Comparison of ENCODE assay signal across 10 cellular contexts in genomic region chr10:34121974-34122282, GRCh38.
A peak's percentile ranks its signal among the peaks of the same experiment; 100 is the strongest.
DNase-seq lines count a peak whose midpoint lies in the region; ATAC-seq and TF ChIP-seq lines count a peak whose summit lies in the region.
"Had no signal": no experiment of that assay in that cellular context is flagged by ENCODE, and none has a peak within 500 bp of the region (broad histone marks: within the 10 kb centered on the region; RNA-seq: fewer than 3 reads in every experiment).

No MANE protein-coding gene starts in this region.

- peak overlapping the region; percentile 23 to 77 (median 40) for H3K27ac Mint-ChIP-seq in naive thymus-derived CD8-positive, alpha-beta T cell

- H3K27ac ChIP-seq in Peyer's patch = no peak overlapping the region

- H3K4me3 Mint-ChIP-seq in naive thymus-derived CD8-positive, alpha-beta T cell = peak overlapping the region in 9 of 10 donors; percentile 7 to 66 (median 44)

- intact Hi-C loops in mucosa of descending colon (cut with DNase I, micrococcal nuclease) = no loop called here

- no peaks in the 10 kb centered on the region for H3K36me3 Mint-ChIP-seq in naive thymus-derived CD8-positive, alpha-beta T cell

- H3K4me3 ChIP-seq in Peyer's patch (no peak overlapping the region), mucosa of descending colon (no peak overlapping the region), MG63 (no peak overlapping the region)

- peaks cover 6 to 26% (median 20%) of the 10 kb centered on the region in 4 donors for H3K4me1 Mint-ChIP-seq in naive thymus-derived CD8-positive, alpha-beta T cell

- H3K27me3 ChIP-seq in Peyer's patch = no peaks in the 10 kb centered on the region
- no peaks in the 10 kb centered on the region for H3K27me3 ChIP-seq in MG63

- no peaks in the 10 kb centered on the region for H3K9me3 Mint-ChIP-seq in naive thymus-derived CD8-positive, alpha-beta T cell

- H3K9me3 ChIP-seq in Peyer's patch = no peaks in the 10 kb centered on the region
- H3K9me3 ChIP-seq in mucosa of descending colon = no peaks in the 10 kb centered on the region
- no peaks in the 10 kb centered on the region for H3K9me3 ChIP-seq in MG63

- no peaks in the 10 kb centered on the region for H3K36me3 ChIP-seq in Peyer's patch
- no peaks in the 10 kb centered on the region for H3K36me3 ChIP-seq in mucosa of descending colon (ENCODE audit: low read depth)
- H3K36me3 ChIP-seq in MG63 = no peaks in the 10 kb centered on the region

- no peaks in the 10 kb centered on the region for H3K27me3 Mint-ChIP-seq in naive thymus-derived CD8-positive, alpha-beta T cell

- peaks cover 0 to 13% (median 0%) of the 10 kb centered on the region in 4 donors for H3K4me1 ChIP-seq in Peyer's patch
- no peaks in the 10 kb centered on the region for H3K4me1 ChIP-seq in mucosa of descending colon (ENCODE audit: low read depth)

- POLR2A ChIA-PET in naive thymus-derived CD8-positive, alpha-beta T cell (lab: Charles Lee) = no interaction called here

- no peak for TF ChIP-seq CTCF in Peyer's patch (IDR thresholded peaks at IDR 0.05)
- TF ChIP-seq CTCF in mucosa of descending colon (IDR thresholded peaks at IDR 0.05) = no peak

- TF ChIP-seq POLR2A in Peyer's patch (IDR thresholded peaks at IDR 0.05) = no peak

- ATAC-seq in HG02981 (IDR thresholded peaks at IDR 0.05; ENCODE audit: unreplicated experiment) (peak; percentile 59), mucosa of descending colon (no peak), HG03280 (IDR thresholded peaks at IDR 0.05; ENCODE audit: unreplicated experiment) (no peak)
- peak; percentile 18 to 42 for ATAC-seq in naive thymus-derived CD8-positive, alpha-beta T cell
- ATAC-seq: left colon had no signal

- DNase-seq in GDM1 (lab: John Stamatoyannopoulos, UW) (peak; percentile 57), astrocyte of the hippocampus (ENCODE audit: low read depth, low spot score) (peak; percentile 59), Peyer's patch (no peak), mucosa of descending colon (no peak), MG63 (no peak)
- peak in 3 of 10 donors; percentile 3 to 18 (median 7) for DNase-seq in naive thymus-derived CD8-positive, alpha-beta T cell
- DNase-seq: left colon, substantia nigra had no signal

Comparison
In these comparisons a context has a peak if more than half of its experiments do, and no peak if none do; other contexts are left out.
1. DNase-seq: peak in GDM1 (single experiment) and astrocyte of the hippocampus (single experiment); none in Peyer's patch (0 of 3), mucosa of descending colon (0 of 3) and MG63 (single experiment).
2. ATAC-seq: peak in HG02981 (single experiment) and naive thymus-derived CD8-positive, alpha-beta T cell (2 of 2); none in mucosa of descending colon (single experiment) and HG03280 (single experiment).